In the genomic region with DNA sequence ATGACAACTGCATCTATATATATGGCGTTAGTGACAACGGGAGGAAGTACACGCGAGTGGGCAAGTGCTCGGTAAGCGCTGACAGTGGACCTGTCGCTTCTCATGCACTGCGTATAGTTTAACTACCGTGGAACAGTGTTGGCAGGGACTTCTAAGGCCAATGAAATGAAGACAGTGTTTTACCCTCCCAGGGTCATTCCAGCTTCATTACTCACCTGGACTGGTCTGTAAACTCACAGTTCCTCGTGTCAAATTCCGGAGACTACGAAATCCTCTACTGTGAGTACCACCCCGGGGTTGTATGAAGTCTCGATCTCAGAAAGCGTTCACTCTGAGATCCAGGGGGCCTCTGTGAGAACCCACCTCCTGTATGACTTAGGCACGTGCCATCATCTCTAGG, we compare ENCODE assay signal across 17 cellular contexts.
"Had no signal": no experiment of that assay in that cellular context is flagged by ENCODE, and none has a peak within 500 bp of the region (broad histone marks: within the 10 kb centered on the region; RNA-seq: fewer than 3 reads in every experiment).

No MANE protein-coding gene starts in this region.

- H3K27ac ChIP-seq: dorsolateral prefrontal cortex, esophagus muscularis mucosa, neutrophil, suprapubic skin had no signal

- H3K36me3 ChIP-seq: neutrophil had no signal

- H3K9me3 ChIP-seq: esophagus muscularis mucosa, neutrophil, suprapubic skin had no signal

- H3K4me1 ChIP-seq: esophagus muscularis mucosa had no signal

- DNase-seq: activated CD4-positive, alpha-beta T cell treated with anti-CD3 and anti-CD28 coated beads, Interleukin-2, amount 50 U/mL, for 48 hours; activated CD8-positive, alpha-beta memory T cell treated with anti-CD3 and anti-CD28 coated beads, Interleukin-2, amount 10 ng/mL, durations not matched to agents 7 days and 5 days; activated effector memory CD4-positive, alpha-beta T cell treated with anti-CD3 and anti-CD28 coated beads, Interleukin-2, amount 50 U/mL, for 16 hours; activated T-cell treated with anti-CD3 and anti-CD28 coated beads, Interleukin-2, amount 50 U/mL, for 24 hours; amygdala; dorsolateral prefrontal cortex; mammary epithelial cell; naive thymus-derived CD4-positive, alpha-beta T cell; right cardiac atrium had no signal

- FAIRE-seq: endometrium had no signal

- H3K27me3 ChIP-seq: dorsolateral prefrontal cortex, esophagus muscularis mucosa, suprapubic skin had no signal

- H3K4me3 ChIP-seq: dorsolateral prefrontal cortex, esophagus muscularis mucosa, smooth muscle cell, suprapubic skin had no signal

- H3K4me2 ChIP-seq: smooth muscle cell had no signal

- ATAC-seq: activated CD4-positive, CD25-positive, alpha-beta regulatory T cell treated with anti-CD3 and anti-CD28 coated beads, Interleukin-2, amount 50 U/mL, for 24 hours; activated CD8-positive, alpha-beta memory T cell treated with anti-CD3 and anti-CD28 coated beads, Interleukin-2, amount 10 ng/mL, durations not matched to agents 7 days and 5 days; activated naive CD4-positive, alpha-beta T cell treated with anti-CD3 and anti-CD28 coated beads, Interleukin-2, amount 50 U/mL, for 72 hours; left lobe of liver; naive thymus-derived CD4-positive, alpha-beta T cell; right cardiac atrium had no signal
